ENCODE assay signal across 26 cellular contexts in the genomic region with DNA sequence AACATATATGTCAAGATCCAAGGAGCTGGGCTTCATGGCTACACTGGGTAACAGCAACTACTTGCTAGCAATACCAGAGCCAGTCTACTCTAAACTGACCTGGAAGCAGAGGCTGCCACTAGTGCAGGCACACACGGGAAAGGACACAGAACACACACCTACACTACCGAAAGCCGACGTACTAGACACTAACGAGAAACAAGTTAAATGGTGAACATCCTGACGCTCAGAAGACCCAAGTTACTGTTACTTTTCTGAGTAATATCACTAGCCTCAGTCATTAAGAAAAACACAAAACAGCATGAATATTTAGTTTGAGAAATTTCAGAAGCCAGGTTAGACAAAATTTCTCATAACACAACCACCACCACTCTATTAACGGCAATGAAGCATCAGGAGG.
"Had no signal": no experiment of that assay in that cellular context is flagged by ENCODE, and none has a peak within 500 bp of the region (broad histone marks: within the 10 kb centered on the region; RNA-seq: fewer than 3 reads in every experiment).

No MANE protein-coding gene starts in this region.

- H3K27me3 Mint-ChIP-seq: activated CD4-positive, alpha-beta T cell treated with anti-CD3 and anti-CD28 coated beads, Interleukin-2, amount 10 ng/mL, durations not matched to agents 24 days and 14 days; activated CD8-positive, alpha-beta T cell treated with anti-CD3 and anti-CD28 coated beads for 36 hours; activated naive CD8-positive, alpha-beta T cell; central memory CD8-positive, alpha-beta T cell; dendritic cell treated with granulocyte-macrophage colony-stimulating factor and Interleukin-4, amounts not matched to agents 40 ng/mL and 50 ng/mL, for 4 days had no signal

- H3K27ac ChIP-seq: brain microvascular endothelial cell, coronary artery, dorsolateral prefrontal cortex, esophagus muscularis mucosa, foreskin keratinocyte, gastrocnemius medialis, heart left ventricle had no signal

- H3K4me3 ChIP-seq: coronary artery, dorsolateral prefrontal cortex, esophagus muscularis mucosa, gastrocnemius medialis, heart left ventricle had no signal

- H3K36me3 ChIP-seq: brain microvascular endothelial cell, gastrocnemius medialis had no signal

- H3K9me3 ChIP-seq: esophagus muscularis mucosa, gastrocnemius medialis, heart left ventricle had no signal

- ATAC-seq: activated CD8-positive, alpha-beta T cell treated with anti-CD3 and anti-CD28 coated beads for 36 hours; foreskin keratinocyte; gastrocnemius medialis; heart left ventricle; WTC11 had no signal

- DNase-seq: activated CD4-positive, alpha-beta T cell treated with anti-CD3 and anti-CD28 coated beads for 1 hour; activated CD4-positive, alpha-beta T cell treated with anti-CD3 and anti-CD28 coated beads, Interleukin-2, amount 10 ng/mL, durations not matched to agents 24 days and 14 days; activated CD8-positive, alpha-beta memory T cell treated with anti-CD3 and anti-CD28 coated beads for 24 hours; activated CD8-positive, alpha-beta T cell treated with anti-CD3 and anti-CD28 coated beads for 36 hours; activated gamma-delta T cell; activated naive CD4-positive, alpha-beta T cell; activated naive CD4-positive, alpha-beta T cell treated with anti-CD3 and anti-CD28 coated beads, Interleukin-2, amount 50 U/mL, for 16 hours; amniotic stem cell; anterior cingulate cortex; brain microvascular endothelial cell; dorsolateral prefrontal cortex; effector memory CD4-positive, alpha-beta T cell; erythroblast; foreskin keratinocyte; gastrocnemius medialis; glutamatergic neuron; heart left ventricle had no signal

- H3K9me3 Mint-ChIP-seq: activated CD4-positive, alpha-beta T cell treated with anti-CD3 and anti-CD28 coated beads, Interleukin-2, amount 10 ng/mL, durations not matched to agents 24 days and 14 days; activated CD8-positive, alpha-beta T cell treated with anti-CD3 and anti-CD28 coated beads for 36 hours; activated T-helper 1 cell treated with anti-CD3 and anti-CD28 coated beads, Interleukin-12 subunit alpha, Interleukin-12 subunit beta, Interleukin-2, Interleukin-4 antibody, amounts not matched to agents 30 ng/mL and 10 ng/mL and 1 ng/mL, durations not matched to agents 14 hours and 24 hours and 36 hours; central memory CD8-positive, alpha-beta T cell; dendritic cell treated with granulocyte-macrophage colony-stimulating factor and Interleukin-4, amounts not matched to agents 40 ng/mL and 50 ng/mL, for 4 days; WTC11 had no signal

- H3K27me3 ChIP-seq: brain microvascular endothelial cell, dorsolateral prefrontal cortex, esophagus muscularis mucosa, foreskin keratinocyte, gastrocnemius medialis, heart left ventricle had no signal

- H3K27ac Mint-ChIP-seq: activated CD4-positive, alpha-beta T cell treated with anti-CD3 and anti-CD28 coated beads, Interleukin-2, amount 10 ng/mL, durations not matched to agents 24 days and 14 days; activated CD8-positive, alpha-beta T cell treated with anti-CD3 and anti-CD28 coated beads for 36 hours; activated naive CD8-positive, alpha-beta T cell; dendritic cell treated with granulocyte-macrophage colony-stimulating factor and Interleukin-4, amounts not matched to agents 40 ng/mL and 50 ng/mL, for 4 days had no signal

- H3K4me3 Mint-ChIP-seq: activated CD4-positive, alpha-beta T cell treated with anti-CD3 and anti-CD28 coated beads, Interleukin-2, amount 10 ng/mL, durations not matched to agents 24 days and 14 days; activated CD8-positive, alpha-beta T cell treated with anti-CD3 and anti-CD28 coated beads for 36 hours; activated naive CD8-positive, alpha-beta T cell; activated T-helper 1 cell treated with anti-CD3 and anti-CD28 coated beads, Interleukin-12 subunit alpha, Interleukin-12 subunit beta, Interleukin-2, Interleukin-4 antibody, amounts not matched to agents 30 ng/mL and 10 ng/mL and 1 ng/mL, durations not matched to agents 14 hours and 24 hours and 36 hours; central memory CD8-positive, alpha-beta T cell; dendritic cell treated with granulocyte-macrophage colony-stimulating factor and Interleukin-4, amounts not matched to agents 40 ng/mL and 50 ng/mL, for 4 days; WTC11 had no signal

- FAIRE-seq: astrocyte, bronchial epithelial cell had no signal
